In the genomic region with DNA sequence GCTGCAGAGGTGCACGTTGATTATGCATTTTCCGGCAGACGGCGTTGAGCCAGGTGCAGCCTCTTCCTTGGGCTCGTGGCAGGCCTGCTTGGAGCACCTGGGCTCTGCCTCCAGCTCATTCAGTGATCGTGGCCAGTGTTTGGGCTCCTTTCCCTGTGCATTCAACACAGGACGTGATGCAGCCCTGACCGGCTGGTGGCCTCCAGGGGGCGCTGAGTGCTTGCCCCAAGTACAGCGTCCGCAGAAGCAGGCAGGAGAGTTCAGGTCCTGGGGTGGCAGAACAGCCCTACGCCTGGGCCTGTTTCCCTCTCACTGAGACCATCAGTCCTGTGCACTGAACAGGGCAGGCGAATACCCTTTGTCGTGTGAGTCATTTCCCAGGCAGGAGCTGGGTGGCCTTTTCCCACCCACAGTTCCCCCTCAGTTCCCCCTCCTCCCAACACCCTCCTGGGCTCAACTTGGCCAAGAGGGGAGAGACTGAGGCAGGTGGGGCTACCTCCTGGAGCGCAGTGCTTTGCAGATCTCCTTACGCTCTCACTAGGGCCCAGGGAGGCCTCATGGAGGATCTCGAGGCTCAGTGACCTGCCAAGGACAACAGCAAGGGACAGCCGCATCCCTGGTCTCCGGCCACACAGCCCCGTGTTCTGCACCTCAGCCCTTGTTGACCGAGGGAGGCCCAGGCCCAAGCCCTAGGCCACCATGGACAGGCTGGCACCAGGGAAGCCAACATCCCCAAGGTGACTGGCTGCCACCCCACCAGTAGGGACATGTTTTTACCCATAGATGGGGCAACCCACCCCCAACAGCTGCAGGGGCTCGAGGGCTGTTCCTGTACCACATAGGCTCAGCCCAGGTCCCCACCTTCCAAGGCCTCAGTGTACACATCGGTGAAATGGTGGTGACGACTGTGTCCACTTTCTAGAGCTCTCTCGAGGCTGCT, we compare ENCODE assay signal across 8 cellular contexts. TPM values are rescaled to one million over a fixed set of nuclear protein-coding genes. Genes with fewer than 3 reads are reported as not detected.
A peak's percentile ranks its signal among the peaks of the same experiment; 100 is the strongest.
DNase-seq lines count a peak whose midpoint lies in the region; ATAC-seq and TF ChIP-seq lines count a peak whose summit lies in the region.

No MANE protein-coding gene starts in this region.

- intact Hi-C loops in A673 (cut with micrococcal nuclease; ENCODE audit: unreplicated experiment) = loop anchor here (1.0 to 5.0 kb wide), 4 partner anchors 82 to 418 kb away; no protein-coding TSS in a partner anchor

- CTCF ChIA-PET in A673 (lab: Charles Lee) = interaction anchor here (0.5 to 1.2 kb wide), 3 partner anchors 15 to 364 kb away, joined by 3 to 6 read pairs (median 5); a partner anchor contains a TSS

- DNase-seq in A673 (ENCODE audit: low spot score) (peak; percentile 79), NCI-H2227 (lab: John Stamatoyannopoulos, UW; ENCODE audit: unreplicated experiment) (peak; percentile 71), cardiac fibroblast (ENCODE audit: low read depth in 2 of 2) (peak; percentile 87 to 92), kidney glomerular epithelial cell (lab: John Stamatoyannopoulos, UW) (peak; percentile 46)
- DNase-seq in activated CD4-positive, CD25-positive, alpha-beta regulatory T cell treated with anti-CD3 and anti-CD28 coated beads, Interleukin-2, amount 50 U/mL, for 16 hours (ENCODE audit: low read depth, low spot score) = peak; percentile 62
- peak; percentile 56 to 66 (median 62) for DNase-seq in stimulated activated CD4-positive, alpha-beta T cell treated with anti-CD3 and anti-CD28 coated beads, Interleukin-1b, Interleukin-23, amount 100 ng/mL, for 24 hours (ENCODE audit: low read depth in 4 of 4, low spot score in 1 of 4)

- H3K4me1 ChIP-seq in A673 (ENCODE audit: insufficient read depth, low read length, poor library complexity, severe bottlenecking) = no peaks in the 10 kb centered on the region

- H3K9me3 ChIP-seq in A673 (ENCODE audit: low read depth, low read length, poor library complexity, severe bottlenecking) = no peaks in the 10 kb centered on the region

- BruUV-seq in A673 (replicated peaks; lab: Mats Ljungman, UMichigan) = no TSS peak

- peaks cover 7% of the 10 kb centered on the region for H3K36me3 ChIP-seq in A673 (ENCODE audit: insufficient read depth, low read length, poor library complexity, severe bottlenecking)

- H3K27me3 ChIP-seq in A673 (replicated peaks; ENCODE audit: insufficient read depth, low read depth, low read length, poor library complexity) = no peaks in the 10 kb centered on the region

- TF ChIP-seq CTCF in A673 (conservative IDR thresholded peaks at IDR 0.05; ENCODE audit: low read depth, low read length) = peak; percentile 91
- peak; percentile 83 for TF ChIP-seq CTCF in cardiac fibroblast (IDR thresholded peaks at IDR 0.05; ENCODE audit: low read depth, low read length)

- H3K4me3 ChIP-seq in A673 (ENCODE audit: low read depth, low read length, poor library complexity, severe bottlenecking) = no peak overlapping the region
- no peak overlapping the region for H3K4me3 ChIP-seq in cardiac fibroblast (replicated peaks in 1 of 2; ENCODE audit: low read depth in 2 of 2, low read length in 2 of 2)

- POLR2A ChIA-PET in A673 (lab: Charles Lee; ENCODE audit: low non-redundant PET) = no interaction called here

- H3K27ac ChIP-seq in A673 (ENCODE audit: low read depth, low read length, poor library complexity, severe bottlenecking) = no peak overlapping the region

- peak; percentile 46 for ATAC-seq in GM21367 (IDR thresholded peaks at IDR 0.05; ENCODE audit: unreplicated experiment)
- ATAC-seq in HG02798 (IDR thresholded peaks at IDR 0.05; ENCODE audit: poor library complexity, unreplicated experiment) = no peak

RNA-seq across cellular contexts. Expression of a gene that starts 52.9 kb away (rescaled TPM):
- 15.8 and 19.5 TPM in 2 replicates for total RNA-seq in A673 (2021)

RNA-seq across cellular contexts. Expression of a gene that starts 53.0 kb away (rescaled TPM):
- 1,114 and 1,120 TPM in 2 replicates for total RNA-seq in A673 (2021)
